17 cellular contexts compared by ENCODE assay signal in genomic region chr2:107174126-107174525, GRCh38.
"Had no signal": no experiment of that assay in that cellular context is flagged by ENCODE, and none has a peak within 500 bp of the region (broad histone marks: within the 10 kb centered on the region; RNA-seq: fewer than 3 reads in every experiment).

No MANE protein-coding gene starts in this region.

- H3K36me3 Mint-ChIP-seq: activated naive CD4-positive, alpha-beta T cell treated with anti-CD3 and anti-CD28 coated beads, Interleukin-2, amount 50 U/mL, for 24 hours; WTC11 had no signal

- H3K4me3 Mint-ChIP-seq: activated CD8-positive, alpha-beta T cell treated with anti-CD3 and anti-CD28 coated beads, Interleukin-2, amount 10 ng/mL, durations not matched to agents 7 days and 5 days; activated naive CD4-positive, alpha-beta T cell treated with anti-CD3 and anti-CD28 coated beads, Interleukin-2, amount 50 U/mL, for 24 hours; central memory CD8-positive, alpha-beta T cell; WTC11 had no signal

- H3K4me1 Mint-ChIP-seq: activated naive CD4-positive, alpha-beta T cell treated with anti-CD3 and anti-CD28 coated beads, Interleukin-2, amount 50 U/mL, for 24 hours; central memory CD8-positive, alpha-beta T cell had no signal

- H3K27ac Mint-ChIP-seq: activated CD8-positive, alpha-beta T cell treated with anti-CD3 and anti-CD28 coated beads, Interleukin-2, amount 10 ng/mL, durations not matched to agents 7 days and 5 days; activated naive CD4-positive, alpha-beta T cell treated with anti-CD3 and anti-CD28 coated beads, Interleukin-2, amount 50 U/mL, for 24 hours; WTC11 had no signal

- H3K9me3 Mint-ChIP-seq: WTC11 had no signal

- ATAC-seq: activated CD8-positive, alpha-beta T cell treated with anti-CD3 and anti-CD28 coated beads, Interleukin-2, amount 10 ng/mL, durations not matched to agents 7 days and 5 days; left cardiac atrium; lower lobe of right lung; right lobe of liver; WTC11 had no signal

- DNase-seq: activated CD4-positive, alpha-beta T cell treated with anti-CD3 and anti-CD28 coated beads for 48 hours; activated CD8-positive, alpha-beta memory T cell treated with anti-CD3 and anti-CD28 coated beads, Interleukin-2, amount 50 U/mL, for 4 hours; activated CD8-positive, alpha-beta T cell treated with anti-CD3 and anti-CD28 coated beads, Interleukin-2, amount 10 ng/mL, durations not matched to agents 7 days and 5 days; activated effector memory CD4-positive, alpha-beta T cell treated with anti-CD3 and anti-CD28 coated beads, Interleukin-2, amount 50 U/mL, for 16 hours; activated T-cell treated with anti-CD3 and anti-CD28 coated beads, Interleukin-2, amount 50 U/mL, for 48 hours; cortex of kidney; effector CD4-positive, alpha-beta T cell; foreskin fibroblast; left cardiac atrium; lower lobe of right lung; midbrain; right lobe of liver; stimulated activated CD4-positive, alpha-beta T cell treated with anti-CD3 and anti-CD28 coated beads, Interleukin-1b, Interleukin-23, amount 100 ng/mL, for 48 hours; SW 1271 had no signal

- H3K27me3 Mint-ChIP-seq: activated naive CD4-positive, alpha-beta T cell treated with anti-CD3 and anti-CD28 coated beads, Interleukin-2, amount 50 U/mL, for 24 hours; central memory CD8-positive, alpha-beta T cell had no signal
